Comparison of ENCODE assay signal across 1 cellular context in genomic region chr5:90446961-90447360, GRCh38.
TF ChIP-seq lines count a peak whose summit lies in the region.

No MANE protein-coding gene starts in this region.

TF ChIP-seq in IMR-90, 13 proteins besides CTCF, POLR2A, EP300 and RAD21:
- TF ChIP-seq RFX5 (IDR thresholded peaks at IDR 0.05; ENCODE audit: low read depth, low read length) = no peak
- TF ChIP-seq NFE2L2 (IDR thresholded peaks at IDR 0.05; ENCODE audit: low read depth, low read length) = no peak
- TF ChIP-seq MAFK (IDR thresholded peaks at IDR 0.05; ENCODE audit: low read depth, low read length) = no peak
- no peak for TF ChIP-seq SMC3 (IDR thresholded peaks at IDR 0.05; ENCODE audit: low read depth, low read length)
- TF ChIP-seq CHD1 (IDR thresholded peaks at IDR 0.05; ENCODE audit: low read depth, low read length) = no peak
- TF ChIP-seq FOS (IDR thresholded peaks at IDR 0.05; ENCODE audit: low read depth, low read length) = no peak
- TF ChIP-seq MXI1 (IDR thresholded peaks at IDR 0.05; ENCODE audit: borderline replicate concordance, low read depth, low read length) = no peak
- TF ChIP-seq RCOR1 (IDR thresholded peaks at IDR 0.05; ENCODE audit: insufficient replicate concordance, low read length) = no peak
